In genomic region chr14:68760771-68761170, GRCh38 we compare ENCODE assay signal across 17 cellular contexts.
"Had no signal": no experiment of that assay in that cellular context is flagged by ENCODE, and none has a peak within 500 bp of the region (broad histone marks: within the 10 kb centered on the region; RNA-seq: fewer than 3 reads in every experiment).

No MANE protein-coding gene starts in this region.

- H3K27me3 ChIP-seq: esophagus squamous epithelium, ovary, sigmoid colon, tibial nerve, upper lobe of left lung had no signal

- DNase-seq: effector memory CD4-positive, alpha-beta T cell; erythroblast; esophagus squamous epithelium; mesendoderm; occipital lobe; ovary; psoas muscle; right cardiac atrium; sigmoid colon; stimulated activated CD4-positive, alpha-beta T cell treated with anti-CD3 and anti-CD28 coated beads, Interleukin-15, amount 100 ng/mL, for 24 hours; stimulated activated CD4-positive, alpha-beta T cell treated with anti-CD3 and anti-CD28 coated beads, Interleukin-2, amount 100 ng/mL, for 48 hours; stimulated activated naive B cell treated with anti-CD40 and anti-IgM and Interleukin-4, amounts not matched to agents 10 μg/mL and 1 μg/mL and 100 μg/mL, for 72 hours; upper lobe of left lung had no signal

- H3K4me3 ChIP-seq: esophagus squamous epithelium, ovary, psoas muscle, sigmoid colon, thoracic aorta, tibial nerve, upper lobe of left lung had no signal

- H3K36me3 ChIP-seq: esophagus squamous epithelium, ovary, sigmoid colon, thoracic aorta, tibial nerve, upper lobe of left lung had no signal

- H3K27ac ChIP-seq: ovary, psoas muscle, sigmoid colon, thoracic aorta, tibial nerve, upper lobe of left lung had no signal

- H3K9me3 ChIP-seq: esophagus squamous epithelium, ovary, psoas muscle, sigmoid colon, thoracic aorta, tibial nerve, upper lobe of left lung had no signal

- ATAC-seq: left lobe of liver; naive thymus-derived CD8-positive, alpha-beta T cell; psoas muscle; right cardiac atrium; stimulated activated naive B cell treated with anti-CD40 and anti-IgM and Interleukin-4, amounts not matched to agents 10 μg/mL and 1 μg/mL and 100 μg/mL, for 72 hours had no signal
